In genomic region chr12:122021193-122021821, GRCh38 we compare ENCODE assay signal across 1 cellular context.
TF ChIP-seq lines count a peak whose summit lies in the region.

No MANE protein-coding gene starts in this region.

TF ChIP-seq in HepG2, 621 proteins besides CTCF, POLR2A, EP300 and RAD21 (continued from another document and continues in another):
- TF ChIP-seq HIC2 (CRISPR knock-in tag; IDR thresholded peaks at IDR 0.05; ENCODE audit: low read depth) (no peak), PREB (CRISPR knock-in tag; IDR thresholded peaks at IDR 0.05) (no peak), FOXK1 (CRISPR knock-in tag; IDR thresholded peaks at IDR 0.05; ENCODE audit: borderline replicate concordance, low read depth) (no peak), POGZ (CRISPR knock-in tag; IDR thresholded peaks at IDR 0.05) (no peak), SIX4 (CRISPR knock-in tag; IDR thresholded peaks at IDR 0.05) (no peak), ASH2L (IDR thresholded peaks at IDR 0.05; ENCODE audit: insufficient read length, low read depth, low read length) (peak; percentile 42), ZZZ3 (CRISPR knock-in tag; IDR thresholded peaks at IDR 0.05; ENCODE audit: borderline replicate concordance) (no peak), ZNF512 (CRISPR knock-in tag; IDR thresholded peaks at IDR 0.05) (no peak), NFE2L2 (IDR thresholded peaks at IDR 0.05; ENCODE audit: low read length) (no peak), ZNF746 (CRISPR knock-in tag; IDR thresholded peaks at IDR 0.05) (no peak), RCOR2 (CRISPR knock-in tag; IDR thresholded peaks at IDR 0.05) (no peak), TFE3 (CRISPR knock-in tag; IDR thresholded peaks at IDR 0.05) (no peak), ZFX (CRISPR knock-in tag; IDR thresholded peaks at IDR 0.05; ENCODE audit: low read depth) (peak; percentile 30; the same call in 1 of the 2 replicates), CREM (IDR thresholded peaks at IDR 0.05) (no peak), CREM (CRISPR knock-in tag; IDR thresholded peaks at IDR 0.05) (no peak), TBL1XR1 (IDR thresholded peaks at IDR 0.05; ENCODE audit: borderline replicate concordance, low read length, partially characterized antibody) (no peak), ZNF510 (CRISPR knock-in tag; IDR thresholded peaks at IDR 0.05; ENCODE audit: low read depth) (no peak), NFIC (IDR thresholded peaks at IDR 0.05; ENCODE audit: low read length) (no peak), ZBTB46 (CRISPR knock-in tag; IDR thresholded peaks at IDR 0.05; ENCODE audit: borderline replicate concordance) (no peak), CHD4 (IDR thresholded peaks at IDR 0.05; ENCODE audit: borderline replicate concordance, low read length) (no peak), ZNF784 (CRISPR knock-in tag; IDR thresholded peaks at IDR 0.05; ENCODE audit: borderline replicate concordance) (peak; percentile 48; the same call in 1 of the 2 replicates), NRL (CRISPR knock-in tag; IDR thresholded peaks at IDR 0.05; ENCODE audit: borderline replicate concordance) (no peak), ZNF326 (CRISPR knock-in tag; IDR thresholded peaks at IDR 0.05; ENCODE audit: borderline replicate concordance) (no peak), NAIF1 (CRISPR knock-in tag; IDR thresholded peaks at IDR 0.05; ENCODE audit: borderline replicate concordance) (no peak), JUND (CRISPR knock-in tag; IDR thresholded peaks at IDR 0.05) (no peak), ZNF160 (CRISPR knock-in tag; IDR thresholded peaks at IDR 0.05) (no peak), TCF7 (IDR thresholded peaks at IDR 0.05; ENCODE audit: low read depth) (no peak), PHF8 (CRISPR knock-in tag; IDR thresholded peaks at IDR 0.05) (peak; percentile 11; the same call in 1 of the 2 replicates), ZNF687 (CRISPR knock-in tag; IDR thresholded peaks at IDR 0.05) (peak; percentile 66), ZNF264 (CRISPR knock-in tag; IDR thresholded peaks at IDR 0.05) (no peak), ZNF362 (CRISPR knock-in tag; IDR thresholded peaks at IDR 0.05; ENCODE audit: borderline replicate concordance) (no peak), SP140L (CRISPR knock-in tag; IDR thresholded peaks at IDR 0.05; ENCODE audit: borderline replicate concordance) (no peak), MTA3 (CRISPR knock-in tag; IDR thresholded peaks at IDR 0.05) (no peak), BRF2 (CRISPR knock-in tag; IDR thresholded peaks at IDR 0.05) (no peak), KMT2A (CRISPR knock-in tag; IDR thresholded peaks at IDR 0.05) (peak; percentile 18; the same call in 1 of the 2 replicates), KLF16 (CRISPR knock-in tag; IDR thresholded peaks at IDR 0.05) (no peak), ISL2 (CRISPR knock-in tag; IDR thresholded peaks at IDR 0.05) (no peak), ZBTB14 (CRISPR knock-in tag; IDR thresholded peaks at IDR 0.05) (0 out of 2 replicates have a peak, but pooled peaks have one; percentile 25), ZNF639 (CRISPR knock-in tag; conservative IDR thresholded peaks at IDR 0.05) (no peak), CEBPG (CRISPR knock-in tag; IDR thresholded peaks at IDR 0.05) (no peak), ZNF275 (CRISPR knock-in tag; IDR thresholded peaks at IDR 0.05; ENCODE audit: borderline replicate concordance) (no peak), GABPA (IDR thresholded peaks at IDR 0.05; ENCODE audit: low read depth, low read length) (no peak), GABPA (CRISPR knock-in tag; IDR thresholded peaks at IDR 0.05; ENCODE audit: low read depth) (no peak), HNF4A (CRISPR knock-in tag; IDR thresholded peaks at IDR 0.05) (no peak), ZNF235 (CRISPR knock-in tag; IDR thresholded peaks at IDR 0.05; ENCODE audit: borderline replicate concordance) (no peak), DMAP1 (CRISPR knock-in tag; IDR thresholded peaks at IDR 0.05) (no peak), MIXL1 (CRISPR knock-in tag; IDR thresholded peaks at IDR 0.05) (no peak), ZNF430 (CRISPR knock-in tag; IDR thresholded peaks at IDR 0.05) (no peak)
